8 cellular contexts compared by ENCODE assay signal in the genomic region with DNA sequence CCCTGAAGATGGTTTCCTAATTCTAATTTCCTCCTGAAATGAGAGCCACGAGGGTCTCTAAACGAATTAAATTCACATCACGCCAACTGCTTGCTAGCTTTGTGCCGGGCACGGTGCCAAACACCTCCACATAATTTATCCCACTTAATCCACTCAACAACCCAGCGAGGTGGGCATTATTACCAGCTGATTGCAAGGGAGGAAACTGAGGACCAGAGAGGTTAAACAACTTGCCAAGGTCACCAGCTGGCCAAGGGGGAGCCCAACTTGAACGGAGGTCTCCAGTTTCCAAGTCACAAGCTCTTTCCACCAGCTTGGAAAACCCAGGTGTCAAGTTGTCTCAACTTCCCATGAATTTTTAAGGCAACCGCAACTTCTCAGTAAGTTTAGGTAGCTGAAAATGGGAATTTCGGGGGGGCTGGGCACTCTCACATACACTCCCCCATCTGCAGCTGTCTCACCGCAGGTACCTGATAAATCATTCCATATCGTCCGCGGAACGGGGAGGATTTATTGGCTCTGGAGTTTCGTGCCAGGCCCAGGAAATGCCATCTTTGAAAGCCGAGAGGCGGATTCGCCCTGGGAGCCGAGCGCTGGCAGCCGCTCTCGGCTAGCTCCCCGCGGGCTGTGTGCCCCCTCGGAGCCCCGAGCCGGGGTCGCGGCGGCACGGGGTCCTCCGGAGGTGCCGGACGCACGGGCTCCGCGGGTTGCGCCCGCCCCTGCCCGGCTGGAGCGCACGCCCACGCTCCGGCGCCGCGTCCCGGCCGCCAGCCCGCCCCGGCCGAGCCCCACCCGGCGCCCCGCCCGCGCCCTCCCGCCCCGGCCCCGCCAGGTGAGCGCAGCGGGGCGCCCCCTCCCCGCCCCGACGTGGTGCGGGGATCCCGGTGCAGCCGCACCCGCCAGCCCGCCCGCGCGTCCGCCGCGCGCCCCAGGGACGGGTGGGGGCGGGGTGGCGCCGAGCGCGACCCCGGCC. TPM values are rescaled to one million over a fixed set of nuclear protein-coding genes. Genes with fewer than 3 reads are reported as not detected.
A peak's percentile ranks its signal among the peaks of the same experiment; 100 is the strongest.
DNase-seq lines count a peak whose midpoint lies in the region; ATAC-seq and TF ChIP-seq lines count a peak whose summit lies in the region.

No MANE protein-coding gene starts in this region.

- H3K27me3 ChIP-seq in kidney epithelial cell (ENCODE audit: control insufficient read depth, insufficient read depth, low read length) (no peaks in the 10 kb centered on the region), upper lobe of right lung (peaks cover 54% of the 10 kb centered on the region)

- no peaks in the 10 kb centered on the region for H3K36me3 ChIP-seq in kidney epithelial cell (ENCODE audit: control insufficient read depth, insufficient read depth, low read length)
- no peaks in the 10 kb centered on the region for H3K36me3 ChIP-seq in upper lobe of right lung

- TF ChIP-seq CTCF in kidney epithelial cell (IDR thresholded peaks at IDR 0.05; ENCODE audit: insufficient read depth, low read length, poor library complexity, severe bottlenecking) (no peak), upper lobe of right lung (IDR thresholded peaks at IDR 0.05) (no peak)

- intact Hi-C loops in activated T-helper 1 cell treated with anti-CD3 and anti-CD28 coated beads, Interleukin-12 subunit alpha, Interleukin-12 subunit beta, Interleukin-2, Interleukin-4 antibody, amounts not matched to agents 30 ng/mL and 10 ng/mL and 1 ng/mL, durations not matched to agents 14 hours and 24 hours and 36 hours (cut with micrococcal nuclease) = no loop called here
- intact Hi-C loops in upper lobe of right lung (cut with DNase I) = no loop called here
- intact Hi-C loops in activated T-helper 2 cell treated with anti-CD3 and anti-CD28 coated beads, Interferon-gamma antibody, Interleukin-2, Interleukin-4, amounts not matched to agents 10 μg/mL and 5 μg/mL and 100 μg/mL, durations not matched to agents 14 hours and 24 hours and 36 hours (cut with micrococcal nuclease) = no loop called here

- CTCF ChIA-PET in activated CD4-positive, alpha-beta T cell treated with anti-CD3 and anti-CD28 coated beads, Interleukin-2, amount 10 ng/mL, durations not matched to agents 7 days and 5 days (lab: Charles Lee) = interaction anchor here (0.9 to 1.6 kb wide), 3 partner anchors 17 to 28 kb away, joined by 3 to 4 read pairs (median 3); no protein-coding TSS in a partner anchor

- no peaks in the 10 kb centered on the region for H3K9me3 Mint-ChIP-seq in activated CD4-positive, alpha-beta T cell treated with anti-CD3 and anti-CD28 coated beads, Interleukin-2, amount 10 ng/mL, durations not matched to agents 7 days and 5 days
- H3K9me3 Mint-ChIP-seq in activated T-helper 1 cell treated with anti-CD3 and anti-CD28 coated beads, Interleukin-12 subunit alpha, Interleukin-12 subunit beta, Interleukin-2, Interleukin-4 antibody, amounts not matched to agents 30 ng/mL and 10 ng/mL and 1 ng/mL, durations not matched to agents 14 hours and 24 hours and 36 hours = no peaks in the 10 kb centered on the region
- peaks cover 0 to 5% of the 10 kb centered on the region in 2 donors for H3K9me3 Mint-ChIP-seq in effector memory CD8-positive, alpha-beta T cell
- H3K9me3 Mint-ChIP-seq in activated T-helper 2 cell treated with anti-CD3 and anti-CD28 coated beads, Interferon-gamma antibody, Interleukin-2, Interleukin-4, amounts not matched to agents 10 μg/mL and 5 μg/mL and 100 μg/mL, durations not matched to agents 14 hours and 24 hours and 36 hours = no peaks in the 10 kb centered on the region

- no peaks in the 10 kb centered on the region for H3K4me1 ChIP-seq in upper lobe of right lung

- ATAC-seq in upper lobe of right lung = peak; percentile 41
- ATAC-seq in effector memory CD8-positive, alpha-beta T cell (replicated peaks) = no peak

- peaks cover 9% of the 10 kb centered on the region for H3K4me1 Mint-ChIP-seq in activated CD4-positive, alpha-beta T cell treated with anti-CD3 and anti-CD28 coated beads, Interleukin-2, amount 10 ng/mL, durations not matched to agents 7 days and 5 days
- H3K4me1 Mint-ChIP-seq in activated T-helper 1 cell treated with anti-CD3 and anti-CD28 coated beads, Interleukin-12 subunit alpha, Interleukin-12 subunit beta, Interleukin-2, Interleukin-4 antibody, amounts not matched to agents 30 ng/mL and 10 ng/mL and 1 ng/mL, durations not matched to agents 14 hours and 24 hours and 36 hours (ENCODE audit: low read depth) = peaks cover 15% of the 10 kb centered on the region
- H3K4me1 Mint-ChIP-seq in effector memory CD8-positive, alpha-beta T cell (ENCODE audit: low read depth in 2 of 2) = no peaks in the 10 kb centered on the region
- peaks cover 8% of the 10 kb centered on the region for H3K4me1 Mint-ChIP-seq in activated T-helper 2 cell treated with anti-CD3 and anti-CD28 coated beads, Interferon-gamma antibody, Interleukin-2, Interleukin-4, amounts not matched to agents 10 μg/mL and 5 μg/mL and 100 μg/mL, durations not matched to agents 14 hours and 24 hours and 36 hours (ENCODE audit: low read depth)

- H3K4me3 Mint-ChIP-seq in activated CD4-positive, alpha-beta T cell treated with anti-CD3 and anti-CD28 coated beads, Interleukin-2, amount 10 ng/mL, durations not matched to agents 7 days and 5 days = peak overlapping the region; percentile 3
- H3K4me3 Mint-ChIP-seq in activated T-helper 1 cell treated with anti-CD3 and anti-CD28 coated beads, Interleukin-12 subunit alpha, Interleukin-12 subunit beta, Interleukin-2, Interleukin-4 antibody, amounts not matched to agents 30 ng/mL and 10 ng/mL and 1 ng/mL, durations not matched to agents 14 hours and 24 hours and 36 hours = peak overlapping the region; percentile 38
- no peak overlapping the region for H3K4me3 Mint-ChIP-seq in effector memory CD8-positive, alpha-beta T cell
- H3K4me3 Mint-ChIP-seq in activated T-helper 2 cell treated with anti-CD3 and anti-CD28 coated beads, Interferon-gamma antibody, Interleukin-2, Interleukin-4, amounts not matched to agents 10 μg/mL and 5 μg/mL and 100 μg/mL, durations not matched to agents 14 hours and 24 hours and 36 hours (ENCODE audit: low read depth) = no peak overlapping the region

- POLR2A ChIA-PET in activated CD4-positive, alpha-beta T cell treated with anti-CD3 and anti-CD28 coated beads, Interleukin-2, amount 10 ng/mL, durations not matched to agents 7 days and 5 days (lab: Charles Lee) = no interaction called here

- H3K27me3 Mint-ChIP-seq in activated CD4-positive, alpha-beta T cell treated with anti-CD3 and anti-CD28 coated beads, Interleukin-2, amount 10 ng/mL, durations not matched to agents 7 days and 5 days = peaks cover 74% of the 10 kb centered on the region
- peaks cover 79% of the 10 kb centered on the region for H3K27me3 Mint-ChIP-seq in activated T-helper 1 cell treated with anti-CD3 and anti-CD28 coated beads, Interleukin-12 subunit alpha, Interleukin-12 subunit beta, Interleukin-2, Interleukin-4 antibody, amounts not matched to agents 30 ng/mL and 10 ng/mL and 1 ng/mL, durations not matched to agents 14 hours and 24 hours and 36 hours (ENCODE audit: insufficient read depth)
- H3K27me3 Mint-ChIP-seq in effector memory CD8-positive, alpha-beta T cell = peaks cover 32 to 70% of the 10 kb centered on the region in 2 donors
- H3K27me3 Mint-ChIP-seq in activated T-helper 2 cell treated with anti-CD3 and anti-CD28 coated beads, Interferon-gamma antibody, Interleukin-2, Interleukin-4, amounts not matched to agents 10 μg/mL and 5 μg/mL and 100 μg/mL, durations not matched to agents 14 hours and 24 hours and 36 hours (ENCODE audit: low read depth) = peaks cover 73% of the 10 kb centered on the region

- H3K27ac Mint-ChIP-seq in activated CD4-positive, alpha-beta T cell treated with anti-CD3 and anti-CD28 coated beads, Interleukin-2, amount 10 ng/mL, durations not matched to agents 7 days and 5 days = no peak overlapping the region
- no peak overlapping the region for H3K27ac Mint-ChIP-seq in activated T-helper 1 cell treated with anti-CD3 and anti-CD28 coated beads, Interleukin-12 subunit alpha, Interleukin-12 subunit beta, Interleukin-2, Interleukin-4 antibody, amounts not matched to agents 30 ng/mL and 10 ng/mL and 1 ng/mL, durations not matched to agents 14 hours and 24 hours and 36 hours
- no peak overlapping the region for H3K27ac Mint-ChIP-seq in effector memory CD8-positive, alpha-beta T cell
- no peak overlapping the region for H3K27ac Mint-ChIP-seq in activated T-helper 2 cell treated with anti-CD3 and anti-CD28 coated beads, Interferon-gamma antibody, Interleukin-2, Interleukin-4, amounts not matched to agents 10 μg/mL and 5 μg/mL and 100 μg/mL, durations not matched to agents 14 hours and 24 hours and 36 hours

- no peak overlapping the region for H3K27ac ChIP-seq in upper lobe of right lung

- H3K36me3 Mint-ChIP-seq in activated CD4-positive, alpha-beta T cell treated with anti-CD3 and anti-CD28 coated beads, Interleukin-2, amount 10 ng/mL, durations not matched to agents 7 days and 5 days (ENCODE audit: low read depth) = no peaks in the 10 kb centered on the region
- peaks cover 3% of the 10 kb centered on the region for H3K36me3 Mint-ChIP-seq in activated T-helper 1 cell treated with anti-CD3 and anti-CD28 coated beads, Interleukin-12 subunit alpha, Interleukin-12 subunit beta, Interleukin-2, Interleukin-4 antibody, amounts not matched to agents 30 ng/mL and 10 ng/mL and 1 ng/mL, durations not matched to agents 14 hours and 24 hours and 36 hours (ENCODE audit: low read depth)
- H3K36me3 Mint-ChIP-seq in effector memory CD8-positive, alpha-beta T cell (ENCODE audit: insufficient read depth) = no peaks in the 10 kb centered on the region
- no peaks in the 10 kb centered on the region for H3K36me3 Mint-ChIP-seq in activated T-helper 2 cell treated with anti-CD3 and anti-CD28 coated beads, Interferon-gamma antibody, Interleukin-2, Interleukin-4, amounts not matched to agents 10 μg/mL and 5 μg/mL and 100 μg/mL, durations not matched to agents 14 hours and 24 hours and 36 hours (ENCODE audit: low read depth)

- H3K9me3 ChIP-seq in upper lobe of right lung = no peaks in the 10 kb centered on the region

- H3K4me3 ChIP-seq in kidney epithelial cell (ENCODE audit: low read depth, low read length) (peak overlapping the region; percentile 55), upper lobe of right lung (peak overlapping the region; percentile 46)

- no peak for DNase-seq in activated CD4-positive, alpha-beta T cell treated with anti-CD3 and anti-CD28 coated beads, Interleukin-2, amount 10 ng/mL, durations not matched to agents 7 days and 5 days
- DNase-seq in activated CD4-positive, alpha-beta T cell treated with anti-CD3 and anti-CD28 coated beads for 1 hour = no peak
- DNase-seq in activated T-helper 1 cell treated with anti-CD3 and anti-CD28 coated beads, Interleukin-12 subunit alpha, Interleukin-12 subunit beta, Interleukin-2, Interleukin-4 antibody, amounts not matched to agents 30 ng/mL and 10 ng/mL and 1 ng/mL, durations not matched to agents 14 hours and 24 hours and 36 hours (ENCODE audit: low spot score) = no peak
- no peak for DNase-seq in kidney epithelial cell (ENCODE audit: low read depth)
- no peak for DNase-seq in upper lobe of right lung
- DNase-seq in effector memory CD8-positive, alpha-beta T cell = no peak
- no peak for DNase-seq in activated T-helper 2 cell treated with anti-CD3 and anti-CD28 coated beads, Interferon-gamma antibody, Interleukin-2, Interleukin-4, amounts not matched to agents 10 μg/mL and 5 μg/mL and 100 μg/mL, durations not matched to agents 14 hours and 24 hours and 36 hours (ENCODE audit: low spot score)
- DNase-seq in activated naive CD4-positive, alpha-beta T cell treated with anti-CD3 and anti-CD28 coated beads, Interleukin-2, amount 50 U/mL, for 16 hours = no peak

RNA-seq across cellular contexts. Expression of a gene that starts 0.6 kb away (rescaled TPM):
- not detected for total RNA-seq in activated CD4-positive, alpha-beta T cell treated with anti-CD3 and anti-CD28 coated beads, Interleukin-2, amount 10 ng/mL, durations not matched to agents 7 days and 5 days
- 6.6 TPM in 2 replicates for total RNA-seq in activated T-helper 1 cell treated with anti-CD3 and anti-CD28 coated beads, Interleukin-12 subunit alpha, Interleukin-12 subunit beta, Interleukin-2, Interleukin-4 antibody, amounts not matched to agents 30 ng/mL and 10 ng/mL and 1 ng/mL, durations not matched to agents 14 hours and 24 hours and 36 hours
- 29.6 and 33.6 TPM in 2 replicates for total RNA-seq in kidney epithelial cell
- 17.1 TPM for total RNA-seq in upper lobe of right lung
- 9.2 and 9.4 TPM in 2 replicates for total RNA-seq in activated T-helper 2 cell treated with anti-CD3 and anti-CD28 coated beads, Interferon-gamma antibody, Interleukin-2, Interleukin-4, amounts not matched to agents 10 μg/mL and 5 μg/mL and 100 μg/mL, durations not matched to agents 14 hours and 24 hours and 36 hours

Comparison
In these comparisons a context has a peak if more than half of its experiments do, and no peak if none do; other contexts are left out.
1. H3K4me3 Mint-ChIP-seq: peak in activated CD4-positive, alpha-beta T cell treated with anti-CD3 and anti-CD28 coated beads, Interleukin-2, amount 10 ng/mL, durations not matched to agents 7 days and 5 days (single experiment) and activated T-helper 1 cell treated with anti-CD3 and anti-CD28 coated beads, Interleukin-12 subunit alpha, Interleukin-12 subunit beta, Interleukin-2, Interleukin-4 antibody, amounts not matched to agents 30 ng/mL and 10 ng/mL and 1 ng/mL, durations not matched to agents 14 hours and 24 hours and 36 hours (single experiment); none in effector memory CD8-positive, alpha-beta T cell (0 of 2) and activated T-helper 2 cell treated with anti-CD3 and anti-CD28 coated beads, Interferon-gamma antibody, Interleukin-2, Interleukin-4, amounts not matched to agents 10 μg/mL and 5 μg/mL and 100 μg/mL, durations not matched to agents 14 hours and 24 hours and 36 hours (single experiment).